ENCODE assay signal across 19 cellular contexts in the genomic region with DNA sequence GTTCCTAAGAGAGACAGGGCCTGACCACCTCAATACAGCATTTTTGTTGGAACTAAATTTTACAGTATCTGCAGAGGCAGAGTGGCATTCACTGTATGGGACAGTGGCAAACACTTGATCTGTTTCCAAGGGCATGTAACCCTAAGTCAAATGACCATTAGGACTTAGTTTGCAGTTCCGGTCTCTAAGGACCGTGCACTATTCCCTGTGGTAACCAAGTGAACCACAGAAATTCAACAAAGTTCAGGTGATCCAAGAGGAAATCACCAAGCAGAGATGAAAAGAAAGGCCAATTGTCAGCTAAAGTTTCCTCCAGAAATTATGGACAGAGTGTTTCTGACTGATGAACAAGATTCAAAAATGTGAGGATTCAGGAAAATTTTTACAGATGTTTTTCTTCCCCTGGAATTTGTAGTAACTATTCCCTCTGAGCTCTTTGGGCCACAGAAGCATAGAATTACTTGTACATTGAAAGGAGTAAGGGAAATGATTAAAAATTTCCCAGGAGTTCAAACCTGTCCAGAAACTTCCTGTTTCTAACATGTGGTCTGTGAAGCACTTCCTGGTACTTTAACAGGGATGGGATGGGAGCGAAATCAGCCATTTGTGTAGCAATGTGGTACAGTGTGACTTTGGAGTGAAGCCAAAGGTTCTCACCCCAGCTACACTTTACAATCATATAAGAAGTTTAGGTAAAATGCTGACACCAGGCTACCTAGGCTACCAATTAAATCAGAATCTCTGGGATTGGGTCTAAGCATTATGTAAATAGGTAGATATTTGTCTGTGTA.
"Had no signal": no experiment of that assay in that cellular context is flagged by ENCODE, and none has a peak within 500 bp of the region (broad histone marks: within the 10 kb centered on the region; RNA-seq: fewer than 3 reads in every experiment).

No MANE protein-coding gene starts in this region.

- H3K27ac ChIP-seq: cardiac muscle cell, left ventricle myocardium inferior, ovary, psoas muscle, suprapubic skin, transverse colon, uterus had no signal

- H3K4me1 ChIP-seq: psoas muscle, transverse colon had no signal

- H3K27me3 ChIP-seq: cardiac muscle cell, ovary, suprapubic skin, transverse colon, uterus had no signal

- DNase-seq: activated CD4-positive, alpha-beta T cell treated with anti-CD3 and anti-CD28 coated beads for 36 hours; activated CD4-positive, alpha-beta T cell treated with anti-CD3 and anti-CD28 coated beads, Interleukin-2, amount 50 U/mL, for 48 hours; activated naive CD4-positive, alpha-beta T cell; activated naive CD8-positive, alpha-beta T cell treated with anti-CD3 and anti-CD28 coated beads for 36 hours; activated T-cell treated with anti-CD3 and anti-CD28 coated beads for 4 hours; amniotic stem cell; hypothalamus; islet precursor cell; left ventricle myocardium inferior; ovary; psoas muscle; right cardiac atrium; transverse colon; uterus had no signal

- ATAC-seq: activated CD4-positive, alpha-beta T cell treated with anti-CD3 and anti-CD28 coated beads for 36 hours; psoas muscle; right cardiac atrium; WTC11 had no signal

- H3K9me3 ChIP-seq: left ventricle myocardium inferior, ovary, psoas muscle, suprapubic skin, transverse colon, uterus had no signal

- H3K36me3 ChIP-seq: cardiac muscle cell, left ventricle myocardium inferior, ovary, suprapubic skin, transverse colon, uterus had no signal

- H3K4me3 ChIP-seq: cardiac muscle cell, left ventricle myocardium inferior, ovary, psoas muscle, skin epidermis, suprapubic skin, transverse colon, uterus had no signal

- FAIRE-seq: frontal cortex had no signal
